In genomic region chr3:134495980-134496379, GRCh38 we compare ENCODE assay signal across 26 cellular contexts. TPM values are rescaled to one million over a fixed set of nuclear protein-coding genes. Genes with fewer than 3 reads are reported as not detected.
DNase-seq lines count a peak whose midpoint lies in the region; ATAC-seq and TF ChIP-seq lines count a peak whose summit lies in the region.
"Had no signal": no experiment of that assay in that cellular context is flagged by ENCODE, and none has a peak within 500 bp of the region (broad histone marks: within the 10 kb centered on the region; RNA-seq: fewer than 3 reads in every experiment).

No MANE protein-coding gene starts in this region.

- no peak overlapping the region for H2AFZ ChIP-seq in mammary epithelial cell (ENCODE audit: low read depth, low read length)
- H2AFZ ChIP-seq: GM23338 had no signal

- CTCF ChIA-PET in mammary epithelial cell (lab: Charles Lee; ENCODE audit: low non-redundant PET) (no interaction called here), MCF 10A (lab: Yijun Ruan, JAX) (interaction anchor here (0.6 to 1.6 kb wide), 4 partner anchors 10 to 1634 kb away, joined by 3 to 7 read pairs (median 4); no protein-coding TSS in a partner anchor)

- H3K4me3 ChIP-seq in mammary epithelial cell (replicated peaks in 1 of 3; ENCODE audit: insufficient read depth in 1 of 3, low read depth in 2 of 3, low read length in 3 of 3) (no peak overlapping the region), HAP-1 (no peak overlapping the region)
- H3K4me3 ChIP-seq: GM23338, SK-N-MC had no signal

- H3K4me1 Mint-ChIP-seq in MCF 10A (ENCODE audit: insufficient read depth, unreplicated experiment) (no peaks in the 10 kb centered on the region), glutamatergic neuron (ENCODE audit: low read depth, unreplicated experiment) (peaks cover 8% of the 10 kb centered on the region)
- peaks cover 25% of the 10 kb centered on the region for H3K4me1 Mint-ChIP-seq in activated T-helper 2 cell treated with anti-CD3 and anti-CD28 coated beads, Interferon-gamma antibody, Interleukin-2, Interleukin-4, amounts not matched to agents 10 μg/mL and 5 μg/mL and 100 μg/mL, durations not matched to agents 14 hours and 24 hours and 36 hours (ENCODE audit: low read depth)

- peaks cover 55% of the 10 kb centered on the region for H3K79me2 ChIP-seq in mammary epithelial cell (ENCODE audit: insufficient read depth, low read length)

- no peaks in the 10 kb centered on the region for H3K27me3 ChIP-seq in mammary epithelial cell (ENCODE audit: insufficient read depth, low read length)
- H3K27me3 ChIP-seq in HAP-1 (ENCODE audit: low read depth), result 0 out of 2 replicates have a peak, but pooled peaks cover 1% of the 10 kb centered on the region
- H3K27me3 ChIP-seq: BE2C had no signal

- H3K4me3 Mint-ChIP-seq in MCF 10A (ENCODE audit: unreplicated experiment) (no peak overlapping the region), glutamatergic neuron (ENCODE audit: unreplicated experiment) (no peak overlapping the region)
- H3K4me3 Mint-ChIP-seq in activated T-helper 2 cell treated with anti-CD3 and anti-CD28 coated beads, Interferon-gamma antibody, Interleukin-2, Interleukin-4, amounts not matched to agents 10 μg/mL and 5 μg/mL and 100 μg/mL, durations not matched to agents 14 hours and 24 hours and 36 hours (ENCODE audit: low read depth), result no peak overlapping the region
- H3K4me3 Mint-ChIP-seq: CD14-positive monocyte; CD8-positive, alpha-beta memory T cell; GM23338 had no signal

- no peak for ATAC-seq in HG02588 (IDR thresholded peaks at IDR 0.05; ENCODE audit: unreplicated experiment)
- ATAC-seq: GM23338 had no signal

- POLR2A ChIA-PET in MCF 10A (lab: Yijun Ruan, JAX), result interaction anchor here (0.7 kb wide), 1 partner anchor 118 kb away, joined by 4 read pairs; no protein-coding TSS in a partner anchor

- dilution Hi-C loops in mammary epithelial cell (cut with HindIII; ENCODE audit: low sequenced_read_pairs), result loop anchor here (25.0 kb wide), 1 partner anchor 559 kb away; no protein-coding TSS in a partner anchor

- H3K4me2 ChIP-seq in mammary epithelial cell (ENCODE audit: insufficient read depth, low read depth, low read length), result no peak overlapping the region
- H3K4me2 ChIP-seq: GM23338 had no signal

- H3K4me1 ChIP-seq in mammary epithelial cell (ENCODE audit: insufficient read depth, low read length) (peaks cover 10% of the 10 kb centered on the region), HAP-1 (0 out of 2 replicates have a peak, but pooled peaks cover 3% of the 10 kb centered on the region)
- H3K4me1 ChIP-seq: BE2C had no signal

- H3K36me3 ChIP-seq in mammary epithelial cell (ENCODE audit: insufficient read depth, low read length), result no peaks in the 10 kb centered on the region
- peaks cover 5% of the 10 kb centered on the region for H3K36me3 ChIP-seq in HAP-1 (replicated peaks)
- H3K36me3 ChIP-seq: BE2C had no signal

- H3K27ac Mint-ChIP-seq in MCF 10A (ENCODE audit: low read depth, unreplicated experiment) (no peak overlapping the region), glutamatergic neuron (ENCODE audit: unreplicated experiment) (peak overlapping the region; percentile 74)
- H3K27ac Mint-ChIP-seq in activated T-helper 2 cell treated with anti-CD3 and anti-CD28 coated beads, Interferon-gamma antibody, Interleukin-2, Interleukin-4, amounts not matched to agents 10 μg/mL and 5 μg/mL and 100 μg/mL, durations not matched to agents 14 hours and 24 hours and 36 hours, result peak overlapping the region; percentile 11
- H3K27ac Mint-ChIP-seq: GM23338 had no signal

- no peaks in the 10 kb centered on the region for H3K27me3 Mint-ChIP-seq in MCF 10A (ENCODE audit: insufficient read depth, unreplicated experiment)
- no peaks in the 10 kb centered on the region for H3K27me3 Mint-ChIP-seq in activated T-helper 2 cell treated with anti-CD3 and anti-CD28 coated beads, Interferon-gamma antibody, Interleukin-2, Interleukin-4, amounts not matched to agents 10 μg/mL and 5 μg/mL and 100 μg/mL, durations not matched to agents 14 hours and 24 hours and 36 hours (ENCODE audit: low read depth)
- peaks cover 2% of the 10 kb centered on the region for H3K27me3 Mint-ChIP-seq in glutamatergic neuron (ENCODE audit: unreplicated experiment)
- H3K27me3 Mint-ChIP-seq: CD8-positive, alpha-beta memory T cell had no signal

- peak; percentile 72 for DNase-seq in mammary epithelial cell
- no peak for DNase-seq in MCF 10A (ENCODE audit: unreplicated experiment)
- no peak for DNase-seq in activated T-helper 2 cell treated with anti-CD3 and anti-CD28 coated beads, Interferon-gamma antibody, Interleukin-2, Interleukin-4, amounts not matched to agents 10 μg/mL and 5 μg/mL and 100 μg/mL, durations not matched to agents 14 hours and 24 hours and 36 hours (ENCODE audit: low spot score)
- no peak for DNase-seq in glutamatergic neuron
- no peak for DNase-seq in G401 (ENCODE audit: low spot score)
- DNase-seq in activated gamma-delta T cell (lab: John Stamatoyannopoulos, UW), result no peak
- DNase-seq in HAP-1 (ENCODE audit: low spot score in 2 of 2), result no peak
- DNase-seq: 8988T; ACHN; CD8-positive, alpha-beta memory T cell; DMS 273 treated with DMSO at 0.1 percent for 48 hours; DMS79; HCEC 1CT; MV-4-11; NCI-H1105; NCI-H146; NCI-H1930; NCI-H2107; NCI-H748 treated with DMSO at 0.1 percent for 48 hours; SIG-M5 had no signal

- H3K9me3 Mint-ChIP-seq in MCF 10A (ENCODE audit: unreplicated experiment), result no peaks in the 10 kb centered on the region
- H3K9me3 Mint-ChIP-seq in activated T-helper 2 cell treated with anti-CD3 and anti-CD28 coated beads, Interferon-gamma antibody, Interleukin-2, Interleukin-4, amounts not matched to agents 10 μg/mL and 5 μg/mL and 100 μg/mL, durations not matched to agents 14 hours and 24 hours and 36 hours, result peaks cover under 1% of the 10 kb centered on the region
- peaks cover 4% of the 10 kb centered on the region for H3K9me3 Mint-ChIP-seq in glutamatergic neuron (ENCODE audit: unreplicated experiment)
- H3K9me3 Mint-ChIP-seq: GM23338 had no signal

- no peak overlapping the region for H3K27ac ChIP-seq in mammary epithelial cell (ENCODE audit: insufficient read depth, low read depth, low read length)
- H3K27ac ChIP-seq: KMS-11, SK-N-MC had no signal

- in situ Hi-C loops in mammary epithelial cell (cut with MboI; ENCODE audit: low sequenced_read_pairs in 2 of 2) (loop anchor here in 1 of 2 donors (25.0 kb wide), 1 partner anchor 559 kb away; no protein-coding TSS in a partner anchor), G401 (cut with HindIII; ENCODE audit: low sequenced_read_pairs) (no loop called here), HAP-1 (cut with MboI; ENCODE audit: low sequenced_read_pairs) (loop anchor here (25.0 kb wide), 1 partner anchor 834 kb away; the partner anchor contains the start of gene TOPBP1)

- H3K9me3 ChIP-seq in mammary epithelial cell (replicated peaks; ENCODE audit: insufficient read depth, low read length) (no peaks in the 10 kb centered on the region), HAP-1 (no peaks in the 10 kb centered on the region)
- H3K9me3 ChIP-seq: BE2C had no signal

- no peak for TF ChIP-seq CTCF in mammary epithelial cell (conservative IDR thresholded peaks at IDR 0.05 in 1 of 2, IDR thresholded peaks at IDR 0.05 in 1 of 2; ENCODE audit: extremely low read depth in 1 of 2, insufficient read depth in 1 of 2, low read depth in 1 of 2, low read length in 2 of 2)
- no peak for TF ChIP-seq CTCF in MCF 10A (IDR thresholded peaks at IDR 0.05; ENCODE audit: unreplicated experiment)
- no peak for TF ChIP-seq CTCF in glutamatergic neuron (IDR thresholded peaks at IDR 0.05; ENCODE audit: partially characterized antibody, unreplicated experiment)

- intact Hi-C loops in mammary epithelial cell (cut with micrococcal nuclease) (no loop called here), MCF 10A (cut with micrococcal nuclease) (no loop called here)
- intact Hi-C loops in activated T-helper 2 cell treated with anti-CD3 and anti-CD28 coated beads, Interferon-gamma antibody, Interleukin-2, Interleukin-4, amounts not matched to agents 10 μg/mL and 5 μg/mL and 100 μg/mL, durations not matched to agents 14 hours and 24 hours and 36 hours (cut with micrococcal nuclease), result no loop called here

- no peaks in the 10 kb centered on the region for H4K20me1 ChIP-seq in mammary epithelial cell (ENCODE audit: insufficient read depth, low read length)

- H3K9ac ChIP-seq in mammary epithelial cell (ENCODE audit: insufficient read depth, low read length), result no peak overlapping the region
- H3K9ac ChIP-seq: KMS-11 had no signal

- no TSS peak for BruUV-seq in mammary epithelial cell (replicated peaks; lab: Mats Ljungman, UMichigan)
- BruUV-seq in MCF 10A (replicated peaks; lab: Mats Ljungman, UMichigan), result no TSS peak

- H3K36me3 Mint-ChIP-seq in MCF 10A (ENCODE audit: insufficient read depth, unreplicated experiment) (peaks cover 13% of the 10 kb centered on the region), glutamatergic neuron (ENCODE audit: unreplicated experiment) (peaks cover 5% of the 10 kb centered on the region)
- H3K36me3 Mint-ChIP-seq in activated T-helper 2 cell treated with anti-CD3 and anti-CD28 coated beads, Interferon-gamma antibody, Interleukin-2, Interleukin-4, amounts not matched to agents 10 μg/mL and 5 μg/mL and 100 μg/mL, durations not matched to agents 14 hours and 24 hours and 36 hours (ENCODE audit: low read depth), result peaks cover 61% of the 10 kb centered on the region

RNA-seq across cellular contexts. Expression of gene CEP63, which starts 10.1 kb away (rescaled TPM):
- total RNA-seq in mammary epithelial cell (10 to 100 TPM in 1 of 2 donors, 1 to 10 TPM in 1; 7.2 to 25.3 TPM), MCF 10A (2022) (37.0 and 40.0 TPM in 2 replicates), glutamatergic neuron (ENCODE audit: unreplicated experiment) (37.8 TPM)
- 9.0 TPM for polyA plus RNA-seq in mammary epithelial cell
- polyA minus RNA-seq in mammary epithelial cell, result 3.9 TPM
- total RNA-seq in activated T-helper 2 cell treated with anti-CD3 and anti-CD28 coated beads, Interferon-gamma antibody, Interleukin-2, Interleukin-4, amounts not matched to agents 10 μg/mL and 5 μg/mL and 100 μg/mL, durations not matched to agents 14 hours and 24 hours and 36 hours, result 18.0 and 20.1 TPM in 2 replicates
- 9.7 and 16.8 TPM in 2 replicates for total RNA-seq in G401 (2014; rRNA removed; shearing (Covaris generic))

RNA-seq across cellular contexts. Expression of gene ANAPC13, which starts 10.2 kb away (rescaled TPM):
- total RNA-seq in mammary epithelial cell (10 to 100 TPM; 32.2 to 40.5 TPM), MCF 10A (2022) (61.5 and 78.4 TPM in 2 replicates), glutamatergic neuron (ENCODE audit: unreplicated experiment) (70.0 TPM)
- polyA plus RNA-seq in mammary epithelial cell, result 54.2 TPM
- polyA minus RNA-seq in mammary epithelial cell, result 16.2 TPM
- 27.3 and 27.4 TPM in 2 replicates for total RNA-seq in activated T-helper 2 cell treated with anti-CD3 and anti-CD28 coated beads, Interferon-gamma antibody, Interleukin-2, Interleukin-4, amounts not matched to agents 10 μg/mL and 5 μg/mL and 100 μg/mL, durations not matched to agents 14 hours and 24 hours and 36 hours
- 120 and 127 TPM in 2 replicates for total RNA-seq in G401 (2014; rRNA removed; shearing (Covaris generic))
